ENCODE assay signal across 8 cellular contexts in genomic region chr15:53586815-53587214, GRCh38.
A peak's percentile ranks its signal among the peaks of the same experiment; 100 is the strongest.
DNase-seq lines count a peak whose midpoint lies in the region; ATAC-seq and TF ChIP-seq lines count a peak whose summit lies in the region.

No MANE protein-coding gene starts in this region.

- H3K4me3 ChIP-seq in DOHH2 (ENCODE audit: low read length), result no peak overlapping the region
- H3K4me3 ChIP-seq in astrocyte of the cerebellum (ENCODE audit: low read depth, low read length), result no peak overlapping the region
- no peak overlapping the region for H3K4me3 ChIP-seq in neural cell (ENCODE audit: low read length)
- no peak overlapping the region for H3K4me3 ChIP-seq in vagina

- TF ChIP-seq RAD21 in neural cell (conservative IDR thresholded peaks at IDR 0.05), result no peak

- no peaks in the 10 kb centered on the region for H3K9me3 ChIP-seq in DOHH2 (ENCODE audit: control insufficient read depth, insufficient read depth, low read length)
- H3K9me3 ChIP-seq in neural cell (ENCODE audit: low read length), result no peaks in the 10 kb centered on the region
- no peaks in the 10 kb centered on the region for H3K9me3 ChIP-seq in vagina

- H3K27me3 ChIP-seq in DOHH2 (ENCODE audit: control insufficient read depth, low read length) (no peaks in the 10 kb centered on the region), neural cell (ENCODE audit: insufficient read depth, low read depth, low read length) (no peaks in the 10 kb centered on the region), vagina (no peaks in the 10 kb centered on the region)

- intact Hi-C loops in vagina (cut with DNase I), result no loop called here

- H2AFZ ChIP-seq in neural cell (ENCODE audit: low read depth, low read length), result no peak overlapping the region

- TF ChIP-seq POLR2A in vagina (IDR thresholded peaks at IDR 0.05), result no peak

- no peaks in the 10 kb centered on the region for H3K79me2 ChIP-seq in DOHH2 (ENCODE audit: control insufficient read depth, low read length)
- H3K79me2 ChIP-seq in neural cell (replicated peaks; ENCODE audit: insufficient read depth, low read length), result no peaks in the 10 kb centered on the region

- H4K20me1 ChIP-seq in DOHH2 (ENCODE audit: control insufficient read depth, insufficient read depth, low read depth, low read length) (no peaks in the 10 kb centered on the region), neural cell (ENCODE audit: insufficient read depth) (no peaks in the 10 kb centered on the region)

- peak; percentile 79 for ATAC-seq in GM19035 (IDR thresholded peaks at IDR 0.05; ENCODE audit: unreplicated experiment)
- ATAC-seq in HG02870 (IDR thresholded peaks at IDR 0.05; ENCODE audit: unreplicated experiment), result no peak

- H3K4me1 ChIP-seq in DOHH2 (ENCODE audit: control insufficient read depth, low read length) (no peaks in the 10 kb centered on the region), vagina (no peaks in the 10 kb centered on the region)

- in situ Hi-C loops in astrocyte of the cerebellum (cut with HindIII; ENCODE audit: low sequenced_read_pairs), result no loop called here

- no peak for TF ChIP-seq EP300 in neural cell (conservative IDR thresholded peaks at IDR 0.05; ENCODE audit: poor library complexity, severe bottlenecking)

- no peak overlapping the region for H3K9ac ChIP-seq in neural cell (ENCODE audit: low read length)

- no peaks in the 10 kb centered on the region for H3K36me3 ChIP-seq in DOHH2 (ENCODE audit: control insufficient read depth, low read length)
- H3K36me3 ChIP-seq in neural cell (ENCODE audit: insufficient read depth, low read length), result no peaks in the 10 kb centered on the region
- H3K36me3 ChIP-seq in vagina, result no peaks in the 10 kb centered on the region

- peak; percentile 2 to 10 for DNase-seq in Kasumi-1 (lab: John Stamatoyannopoulos, UW)
- peak; percentile 9 for DNase-seq in astrocyte of the cerebellum (ENCODE audit: low read depth)
- DNase-seq in vagina (ENCODE audit: extremely low spot score in 2 of 2), result no peak
- no peak for DNase-seq in activated T-cell treated with anti-CD3 and anti-CD28 coated beads, Interleukin-2, amount 50 U/mL, for 1 hour

- H3F3A ChIP-seq in DOHH2 (ENCODE audit: control insufficient read depth, insufficient read depth) (no peaks in the 10 kb centered on the region), neural cell (ENCODE audit: insufficient read depth, low read length, poor library complexity, severe bottlenecking) (no peaks in the 10 kb centered on the region)

- H3K27ac ChIP-seq in DOHH2 (ENCODE audit: low read depth, low read length), result no peak overlapping the region
- H3K27ac ChIP-seq in neural cell (ENCODE audit: low read length), result peak overlapping the region; percentile 25
- H3K27ac ChIP-seq in vagina, result no peak overlapping the region

- H3K4me2 ChIP-seq in DOHH2 (ENCODE audit: low read length) (no peak overlapping the region), neural cell (ENCODE audit: low read length) (no peak overlapping the region)

- TF ChIP-seq CTCF in DOHH2 (IDR thresholded peaks at IDR 0.05; ENCODE audit: low read depth, low read length, poor library complexity, severe bottlenecking), result peak; percentile 81
- peak; percentile 52 for TF ChIP-seq CTCF in astrocyte of the cerebellum (IDR thresholded peaks at IDR 0.05; ENCODE audit: low read depth, low read length, missing control alignments)
- TF ChIP-seq CTCF in neural cell (IDR thresholded peaks at IDR 0.05; ENCODE audit: poor library complexity, severe bottlenecking), result peak; percentile 18
- TF ChIP-seq CTCF in vagina (IDR thresholded peaks at IDR 0.05), result peak in 1 of 3 experiments; percentile 5

- no peaks in the 10 kb centered on the region for H3K9me2 ChIP-seq in DOHH2 (replicated peaks; ENCODE audit: control insufficient read depth, low read length)
- H3K9me2 ChIP-seq in neural cell (ENCODE audit: insufficient read depth, low read length), result no peaks in the 10 kb centered on the region

TF ChIP-seq in neural cell, 6 proteins besides CTCF, POLR2A, EP300 and RAD21:
- TF ChIP-seq SMC3 (conservative IDR thresholded peaks at IDR 0.05; ENCODE audit: poor library complexity) (no peak), EZH2 (IDR thresholded peaks at IDR 0.05; ENCODE audit: borderline replicate concordance, insufficient read depth, low read length, poor library complexity, severe bottlenecking) (no peak), REST (IDR thresholded peaks at IDR 0.05; ENCODE audit: borderline replicate concordance) (no peak), MXI1 (conservative IDR thresholded peaks at IDR 0.05; ENCODE audit: poor library complexity, severe bottlenecking) (no peak), POLR2AphosphoS5 (IDR thresholded peaks at IDR 0.05) (no peak), TAF1 (IDR thresholded peaks at IDR 0.05; ENCODE audit: low read depth) (no peak)

Comparison
In these comparisons a context has a peak if more than half of its experiments do, and no peak if none do; other contexts are left out.
1. DNase-seq: peak in Kasumi-1 (2 of 2) and astrocyte of the cerebellum (single experiment); none in vagina (0 of 2) and activated T-cell treated with anti-CD3 and anti-CD28 coated beads, Interleukin-2, amount 50 U/mL, for 1 hour (single experiment).